ENCODE assay signal across 12 cellular contexts in genomic region chr17:74790206-74791066, GRCh38. TPM values are rescaled to one million over a fixed set of nuclear protein-coding genes. Genes with fewer than 3 reads are reported as not detected.
DNase-seq lines count a peak whose midpoint lies in the region; ATAC-seq and TF ChIP-seq lines count a peak whose summit lies in the region.
"Had no signal": no experiment of that assay in that cellular context is flagged by ENCODE, and none has a peak within 500 bp of the region (broad histone marks: within the 10 kb centered on the region; RNA-seq: fewer than 3 reads in every experiment).

No MANE protein-coding gene starts in this region.

- H3K36me3 ChIP-seq in Loucy (ENCODE audit: insufficient read depth, low read length) = peaks cover 26% of the 10 kb centered on the region; the same call in 1 of the 2 replicates
- peaks cover 0 to 27% (median 0%) of the 10 kb centered on the region in 3 donors for H3K36me3 ChIP-seq in Peyer's patch
- H3K36me3 ChIP-seq: thyroid gland had no signal

- H3K27ac ChIP-seq in Peyer's patch = peak overlapping the region in 1 of 4 donors; percentile 19
- H3K27ac ChIP-seq: thyroid gland had no signal

- peaks cover 7% of the 10 kb centered on the region for H3K4me1 ChIP-seq in Loucy (ENCODE audit: insufficient read depth, low read length, poor library complexity, severe bottlenecking)
- H3K4me1 ChIP-seq in Peyer's patch = peaks cover 0 to 6% (median 0%) of the 10 kb centered on the region in 4 donors
- H3K4me1 ChIP-seq: Caco-2 had no signal

- no peak overlapping the region for H3K4me3 ChIP-seq in Loucy (ENCODE audit: low read length, poor library complexity, severe bottlenecking)
- H3K4me3 ChIP-seq in Peyer's patch = no peak overlapping the region
- H3K4me3 ChIP-seq: smooth muscle cell, thyroid gland had no signal

- no peaks in the 10 kb centered on the region for H3K9me3 Mint-ChIP-seq in T-helper 2 cell treated with Interferon-gamma antibody and Interleukin-4, amounts not matched to agents 5 μg/mL and 100 μg/mL, for 36 hours
- H3K9me3 Mint-ChIP-seq in activated T-helper 1 cell treated with anti-CD3 and anti-CD28 coated beads, Interleukin-12 subunit alpha, Interleukin-12 subunit beta, Interleukin-2, Interleukin-4 antibody, amounts not matched to agents 30 ng/mL and 10 ng/mL and 1 ng/mL, durations not matched to agents 14 hours and 24 hours and 36 hours = no peaks in the 10 kb centered on the region
- H3K9me3 Mint-ChIP-seq in naive thymus-derived CD8-positive, alpha-beta T cell = no peaks in the 10 kb centered on the region

- H3K79me2 ChIP-seq in Loucy (ENCODE audit: insufficient read depth, low read length) = peaks cover 7% of the 10 kb centered on the region; the same call in 1 of the 2 replicates

- no peak overlapping the region for H2AFZ ChIP-seq in Loucy (ENCODE audit: low read length)

- peaks cover 35% of the 10 kb centered on the region for H3K36me3 Mint-ChIP-seq in T-helper 2 cell treated with Interferon-gamma antibody and Interleukin-4, amounts not matched to agents 5 μg/mL and 100 μg/mL, for 36 hours (ENCODE audit: low read depth)
- H3K36me3 Mint-ChIP-seq in activated T-helper 1 cell treated with anti-CD3 and anti-CD28 coated beads, Interleukin-12 subunit alpha, Interleukin-12 subunit beta, Interleukin-2, Interleukin-4 antibody, amounts not matched to agents 30 ng/mL and 10 ng/mL and 1 ng/mL, durations not matched to agents 14 hours and 24 hours and 36 hours (ENCODE audit: low read depth) = peaks cover 42% of the 10 kb centered on the region
- H3K36me3 Mint-ChIP-seq in naive thymus-derived CD8-positive, alpha-beta T cell = peaks cover 0 to 43% (median 16%) of the 10 kb centered on the region in 3 donors

- DNase-seq in T-helper 2 cell treated with Interferon-gamma antibody and Interleukin-4, amounts not matched to agents 5 μg/mL and 100 μg/mL, for 36 hours (ENCODE audit: low spot score) = no peak
- DNase-seq in T-helper 2 cell (no peak), Peyer's patch (no peak)
- no peak for DNase-seq in activated T-helper 1 cell treated with anti-CD3 and anti-CD28 coated beads, Interleukin-12 subunit alpha, Interleukin-12 subunit beta, Interleukin-2, Interleukin-4 antibody, amounts not matched to agents 30 ng/mL and 10 ng/mL and 1 ng/mL, durations not matched to agents 14 hours and 24 hours and 36 hours (ENCODE audit: low spot score)
- no peak for DNase-seq in naive thymus-derived CD8-positive, alpha-beta T cell
- DNase-seq: posterior cingulate gyrus, thyroid gland had no signal

- POLR2A ChIA-PET in naive thymus-derived CD8-positive, alpha-beta T cell (lab: Charles Lee) = interaction anchor here (0.7 to 2.7 kb wide), 19 partner anchors 9 to 397 kb away, joined by 3 to 23 read pairs (median 6); partner anchors contain the start of genes FDXR, NAT9 and NHERF1

- H3K27me3 Mint-ChIP-seq in T-helper 2 cell treated with Interferon-gamma antibody and Interleukin-4, amounts not matched to agents 5 μg/mL and 100 μg/mL, for 36 hours (ENCODE audit: low read depth) = no peaks in the 10 kb centered on the region
- no peaks in the 10 kb centered on the region for H3K27me3 Mint-ChIP-seq in activated T-helper 1 cell treated with anti-CD3 and anti-CD28 coated beads, Interleukin-12 subunit alpha, Interleukin-12 subunit beta, Interleukin-2, Interleukin-4 antibody, amounts not matched to agents 30 ng/mL and 10 ng/mL and 1 ng/mL, durations not matched to agents 14 hours and 24 hours and 36 hours (ENCODE audit: insufficient read depth)
- H3K27me3 Mint-ChIP-seq in naive thymus-derived CD8-positive, alpha-beta T cell = no peaks in the 10 kb centered on the region

- no peaks in the 10 kb centered on the region for H3K9me2 ChIP-seq in Loucy (replicated peaks; ENCODE audit: low read depth, low read length)

- H3K9ac ChIP-seq in Loucy (ENCODE audit: low read depth, low read length, poor library complexity, severe bottlenecking) = peak overlapping the region; percentile 38

- no peak for TF ChIP-seq POLR2A in Peyer's patch (IDR thresholded peaks at IDR 0.05)

- peak; percentile 23 to 45 for ATAC-seq in naive thymus-derived CD8-positive, alpha-beta T cell
- no peak for ATAC-seq in GM18861 (IDR thresholded peaks at IDR 0.05; ENCODE audit: unreplicated experiment)
- ATAC-seq in HG03521 (IDR thresholded peaks at IDR 0.05; ENCODE audit: unreplicated experiment) = no peak

- no peaks in the 10 kb centered on the region for H3K27me3 ChIP-seq in Loucy (ENCODE audit: insufficient read depth, low read length, poor library complexity, severe bottlenecking)
- no peaks in the 10 kb centered on the region for H3K27me3 ChIP-seq in Peyer's patch
- H3K27me3 ChIP-seq: thyroid gland had no signal

- H3K27ac Mint-ChIP-seq in T-helper 2 cell treated with Interferon-gamma antibody and Interleukin-4, amounts not matched to agents 5 μg/mL and 100 μg/mL, for 36 hours = peak overlapping the region; percentile 64
- H3K27ac Mint-ChIP-seq in activated T-helper 1 cell treated with anti-CD3 and anti-CD28 coated beads, Interleukin-12 subunit alpha, Interleukin-12 subunit beta, Interleukin-2, Interleukin-4 antibody, amounts not matched to agents 30 ng/mL and 10 ng/mL and 1 ng/mL, durations not matched to agents 14 hours and 24 hours and 36 hours = peak overlapping the region; percentile 47
- peak overlapping the region; percentile 53 to 85 (median 74) for H3K27ac Mint-ChIP-seq in naive thymus-derived CD8-positive, alpha-beta T cell

- peak overlapping the region; percentile 58 for H3K4me3 Mint-ChIP-seq in T-helper 2 cell treated with Interferon-gamma antibody and Interleukin-4, amounts not matched to agents 5 μg/mL and 100 μg/mL, for 36 hours
- no peak overlapping the region for H3K4me3 Mint-ChIP-seq in activated T-helper 1 cell treated with anti-CD3 and anti-CD28 coated beads, Interleukin-12 subunit alpha, Interleukin-12 subunit beta, Interleukin-2, Interleukin-4 antibody, amounts not matched to agents 30 ng/mL and 10 ng/mL and 1 ng/mL, durations not matched to agents 14 hours and 24 hours and 36 hours
- H3K4me3 Mint-ChIP-seq in naive thymus-derived CD8-positive, alpha-beta T cell = peak overlapping the region in 9 of 10 donors; percentile 19 to 73 (median 62)

- H3F3A ChIP-seq in Loucy (ENCODE audit: low read depth) = no peaks in the 10 kb centered on the region

- H3K9me3 ChIP-seq in Loucy (ENCODE audit: insufficient read depth, low read depth, low read length) (no peaks in the 10 kb centered on the region), Peyer's patch (no peaks in the 10 kb centered on the region)
- H3K9me3 ChIP-seq: Caco-2, thyroid gland had no signal

- peaks cover 22% of the 10 kb centered on the region for H3K4me1 Mint-ChIP-seq in T-helper 2 cell treated with Interferon-gamma antibody and Interleukin-4, amounts not matched to agents 5 μg/mL and 100 μg/mL, for 36 hours (ENCODE audit: low read depth)
- H3K4me1 Mint-ChIP-seq in activated T-helper 1 cell treated with anti-CD3 and anti-CD28 coated beads, Interleukin-12 subunit alpha, Interleukin-12 subunit beta, Interleukin-2, Interleukin-4 antibody, amounts not matched to agents 30 ng/mL and 10 ng/mL and 1 ng/mL, durations not matched to agents 14 hours and 24 hours and 36 hours (ENCODE audit: low read depth) = peaks cover 39% of the 10 kb centered on the region
- H3K4me1 Mint-ChIP-seq in naive thymus-derived CD8-positive, alpha-beta T cell = peaks cover 18 to 50% (median 38%) of the 10 kb centered on the region in 4 donors

- TF ChIP-seq CTCF in Loucy (conservative IDR thresholded peaks at IDR 0.05; ENCODE audit: low read length) (no peak), Peyer's patch (IDR thresholded peaks at IDR 0.05) (no peak)

- no peak overlapping the region for H3K4me2 ChIP-seq in Loucy (ENCODE audit: low read depth, low read length, poor library complexity, severe bottlenecking)
- H3K4me2 ChIP-seq: smooth muscle cell had no signal

- no peaks in the 10 kb centered on the region for H4K20me1 ChIP-seq in Loucy (ENCODE audit: insufficient read depth, low read length, poor library complexity, severe bottlenecking)

- intact Hi-C loops in activated T-helper 1 cell treated with anti-CD3 and anti-CD28 coated beads, Interleukin-12 subunit alpha, Interleukin-12 subunit beta, Interleukin-2, Interleukin-4 antibody, amounts not matched to agents 30 ng/mL and 10 ng/mL and 1 ng/mL, durations not matched to agents 14 hours and 24 hours and 36 hours (cut with micrococcal nuclease) = loop anchor here (1.0 to 2.0 kb wide), 7 partner anchors 10 to 170 kb away; partner anchors contain the start of genes FDXR, NAT9 and NHERF1

RNA-seq across cellular contexts. Expression of gene NAT9, which starts 14.3 kb away (rescaled TPM):
- 69.0 and 70.8 TPM in 2 replicates for total RNA-seq in activated T-helper 1 cell treated with anti-CD3 and anti-CD28 coated beads, Interleukin-12 subunit alpha, Interleukin-12 subunit beta, Interleukin-2, Interleukin-4 antibody, amounts not matched to agents 30 ng/mL and 10 ng/mL and 1 ng/mL, durations not matched to agents 14 hours and 24 hours and 36 hours
- 10 to 100 TPM; 66.5 to 71.5 TPM for total RNA-seq in naive thymus-derived CD8-positive, alpha-beta T cell
- polyA plus RNA-seq in naive thymus-derived CD8-positive, alpha-beta T cell = 10 to 100 TPM in 2 of 3 donors, 1 to 10 TPM in 1; 9.8 to 28.3 (median 20.2) TPM
- 10 to 100 TPM; 23.1 to 85.0 (median 37.4) TPM for total RNA-seq in Peyer's patch

RNA-seq across cellular contexts. Expression of gene NHERF1, which starts 42.0 kb away (rescaled TPM):
- 142 and 153 TPM in 2 replicates for total RNA-seq in activated T-helper 1 cell treated with anti-CD3 and anti-CD28 coated beads, Interleukin-12 subunit alpha, Interleukin-12 subunit beta, Interleukin-2, Interleukin-4 antibody, amounts not matched to agents 30 ng/mL and 10 ng/mL and 1 ng/mL, durations not matched to agents 14 hours and 24 hours and 36 hours
- 100 to 1,000 TPM; 158 to 164 TPM for total RNA-seq in naive thymus-derived CD8-positive, alpha-beta T cell
- polyA plus RNA-seq in naive thymus-derived CD8-positive, alpha-beta T cell = 100 to 1,000 TPM; 277 to 351 (median 324) TPM
- 100 to 1,000 TPM; 121 to 600 (median 488) TPM for total RNA-seq in Peyer's patch

RNA-seq across cellular contexts. Expression of gene RAB37, which starts 53.4 kb away (rescaled TPM):
- 6.0 and 6.1 TPM in 2 replicates for total RNA-seq in activated T-helper 1 cell treated with anti-CD3 and anti-CD28 coated beads, Interleukin-12 subunit alpha, Interleukin-12 subunit beta, Interleukin-2, Interleukin-4 antibody, amounts not matched to agents 30 ng/mL and 10 ng/mL and 1 ng/mL, durations not matched to agents 14 hours and 24 hours and 36 hours
- 10 to 100 TPM; 34.0 to 35.9 TPM for total RNA-seq in naive thymus-derived CD8-positive, alpha-beta T cell
- polyA plus RNA-seq in naive thymus-derived CD8-positive, alpha-beta T cell = 100 to 1,000 TPM in 1 of 3 donors, 10 to 100 TPM in 2; 55.3 to 108 (median 76.0) TPM
- 10 to 100 TPM in 1 of 4 donors, 1 to 10 TPM in 3; 1.1 to 35.5 (median 4.4) TPM for total RNA-seq in Peyer's patch
- total RNA-seq: smooth muscle cell had no signal

Comparison
In these comparisons a context has a peak if more than half of its experiments do, and no peak if none do; other contexts are left out.
1. ATAC-seq: peak in naive thymus-derived CD8-positive, alpha-beta T cell (2 of 2); none in GM18861 (single experiment) and HG03521 (single experiment).
2. Peak in every context shown above with its lines, with median percentiles within 50 percentile points of each other: H3K27ac Mint-ChIP-seq.